ENCODE assay signal across 8 cellular contexts in the genomic region with DNA sequence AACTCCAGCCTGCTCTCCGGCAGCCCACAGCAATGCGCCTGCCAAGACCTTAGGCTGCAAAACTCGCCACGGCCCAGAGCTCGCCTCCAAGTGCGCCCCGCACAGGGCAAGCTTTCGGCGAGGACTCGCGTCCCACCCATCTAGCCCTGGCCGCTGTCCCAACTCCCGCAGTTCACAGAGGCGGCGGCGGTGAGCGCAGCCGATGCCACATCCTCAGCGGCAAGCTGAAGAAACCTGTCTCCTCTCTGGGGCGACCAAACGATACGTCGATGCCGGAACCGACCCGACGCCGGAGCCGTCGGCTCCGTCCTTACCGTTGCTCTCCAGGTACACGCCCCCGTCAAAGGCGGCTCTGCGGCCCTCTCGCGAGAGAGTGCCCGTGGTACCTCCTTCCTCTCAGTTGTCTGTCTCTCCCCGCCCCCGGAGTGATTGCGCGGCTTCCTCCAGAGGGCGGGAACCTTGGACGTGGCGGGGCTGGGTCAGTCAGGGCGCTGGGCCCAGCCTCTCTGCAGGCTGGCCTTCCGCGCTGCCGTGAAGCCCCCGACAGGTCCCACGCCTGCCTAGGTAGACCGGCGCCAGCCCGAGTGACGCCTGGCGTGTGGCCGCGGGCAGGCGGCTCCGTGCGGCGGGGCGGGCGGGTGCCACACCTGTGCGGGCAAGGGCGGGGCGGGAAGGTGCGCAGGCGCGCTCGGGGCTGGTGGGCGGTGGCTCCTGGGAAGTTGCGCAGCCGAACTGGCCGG. TPM values are rescaled to one million over a fixed set of nuclear protein-coding genes. Genes with fewer than 3 reads are reported as not detected.
A peak's percentile ranks its signal among the peaks of the same experiment; 100 is the strongest.
DNase-seq lines count a peak whose midpoint lies in the region; ATAC-seq and TF ChIP-seq lines count a peak whose summit lies in the region.

No MANE protein-coding gene starts in this region.

- in situ Hi-C loops in astrocyte of the cerebellum (cut with HindIII; ENCODE audit: low sequenced_read_pairs), result no loop called here

- peak overlapping the region; percentile 66 for H3K9ac ChIP-seq in rectal smooth muscle tissue (ENCODE audit: low read length)

- H3K36me3 ChIP-seq in rectal smooth muscle tissue (ENCODE audit: control insufficient read depth, insufficient read depth, low read length), result peaks cover 3% of the 10 kb centered on the region
- no peaks in the 10 kb centered on the region for H3K36me3 ChIP-seq in aorta (ENCODE audit: control insufficient read depth in 1 of 2, insufficient read depth in 2 of 2, low read length in 1 of 2)

- H3K4me3 ChIP-seq in astrocyte of the cerebellum (ENCODE audit: low read depth, low read length) (peak overlapping the region; percentile 72), rectal smooth muscle tissue (ENCODE audit: low read length) (peak overlapping the region; percentile 96), aorta (ENCODE audit: low read length in 2 of 2) (peak overlapping the region; percentile 57 to 88)

- peak; percentile 76 for ATAC-seq in GM18508 (IDR thresholded peaks at IDR 0.05; ENCODE audit: insufficient read depth, unreplicated experiment)
- peak; percentile 87 for ATAC-seq in HG02981 (IDR thresholded peaks at IDR 0.05; ENCODE audit: unreplicated experiment)
- peak; percentile 98 for ATAC-seq in aorta (ENCODE audit: low FRiP score)

- peak; percentile 94 to 95 for DNase-seq in NCI-H1930 (lab: John Stamatoyannopoulos, UW)
- DNase-seq in T-helper 22 cell (ENCODE audit: low read depth), result peak; percentile 96
- peak; percentile 95 for DNase-seq in astrocyte of the cerebellum (ENCODE audit: low read depth)
- peak; percentile 96 for DNase-seq in hepatic stellate cell (ENCODE audit: low spot score)
- DNase-seq in aorta, result peak; percentile 99

- no peak for TF ChIP-seq CTCF in astrocyte of the cerebellum (IDR thresholded peaks at IDR 0.05; ENCODE audit: low read depth, low read length, missing control alignments)

- H3K27me3 ChIP-seq in rectal smooth muscle tissue (ENCODE audit: control insufficient read depth, insufficient read depth, low read length) (no peaks in the 10 kb centered on the region), aorta (ENCODE audit: control insufficient read depth in 1 of 2, insufficient read depth in 2 of 2, low read length in 1 of 2) (no peaks in the 10 kb centered on the region)

- H3K4me1 ChIP-seq in rectal smooth muscle tissue (ENCODE audit: control insufficient read depth, insufficient read depth, low read length), result peaks cover 9% of the 10 kb centered on the region
- no peaks in the 10 kb centered on the region for H3K4me1 ChIP-seq in aorta (ENCODE audit: control insufficient read depth in 1 of 2, insufficient read depth in 2 of 2, low read length in 2 of 2)

- intact Hi-C loops in aorta (cut with DNase I), result loop anchor here (10.0 kb wide), 3 partner anchors 101 to 711 kb away; a partner anchor contains a TSS

- peak overlapping the region; percentile 98 for H3K27ac ChIP-seq in rectal smooth muscle tissue (ENCODE audit: low read depth, low read length)
- H3K27ac ChIP-seq in aorta (ENCODE audit: low read depth in 1 of 2, low read length in 2 of 2), result peak overlapping the region; percentile 64 to 71

- H3K9me3 ChIP-seq in aorta (ENCODE audit: control insufficient read depth, low read length), result no peaks in the 10 kb centered on the region

- WGBS in aorta, 2 donors, result 0 to 1% methylated on average over 70 to 76 of the region's 76 CpGs

RNA-seq across cellular contexts. Expression of a gene that starts 0.4 kb away (rescaled TPM):
- total RNA-seq in aorta, result 10 to 100 TPM; 13.8 to 14.9 TPM
- 1 to 10 TPM; 9.1 to 9.6 TPM for polyA plus RNA-seq in aorta

Comparison
In these comparisons a context has a peak if more than half of its experiments do, and no peak if none do; other contexts are left out.
1. Peak in every context shown above with its lines: DNase-seq, ATAC-seq, H3K4me3 ChIP-seq and H3K27ac ChIP-seq.